In the genomic region with DNA sequence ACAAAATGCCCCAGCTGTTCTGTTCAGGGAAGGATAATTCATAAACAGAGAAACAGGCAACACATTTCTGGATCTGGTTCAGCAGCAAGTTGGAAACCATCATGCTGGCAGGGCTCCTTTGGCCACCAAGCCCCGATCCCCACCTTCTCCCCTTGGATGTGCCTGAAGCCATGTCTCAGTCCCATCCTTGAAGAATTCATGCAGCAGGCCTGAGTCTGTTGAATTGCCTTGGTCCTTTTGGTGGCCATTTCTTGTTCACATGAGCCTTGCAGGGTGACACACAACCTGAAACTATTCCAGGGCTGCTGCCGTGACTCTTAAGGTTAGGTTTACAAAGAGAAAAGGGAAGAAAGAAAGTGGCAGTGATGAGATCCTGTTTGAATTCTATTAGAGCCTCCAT, we compare ENCODE assay signal across 20 cellular contexts.
A peak's percentile ranks its signal among the peaks of the same experiment; 100 is the strongest.
DNase-seq lines count a peak whose midpoint lies in the region; ATAC-seq and TF ChIP-seq lines count a peak whose summit lies in the region.
"Had no signal": no experiment of that assay in that cellular context is flagged by ENCODE, and none has a peak within 500 bp of the region (broad histone marks: within the 10 kb centered on the region; RNA-seq: fewer than 3 reads in every experiment).

No MANE protein-coding gene starts in this region.

- H3K9me3 ChIP-seq in IMR-90 (ENCODE audit: control insufficient read depth, insufficient read depth, low read length) (no peaks in the 10 kb centered on the region), thoracic aorta (no peaks in the 10 kb centered on the region)

- peak overlapping the region; percentile 4; the same call in 1 of the 2 replicates for H2BK20ac ChIP-seq in IMR-90 (ENCODE audit: low read depth, low read length)

- no peaks in the 10 kb centered on the region for H4K20me1 ChIP-seq in IMR-90 (ENCODE audit: insufficient read depth, low read length)

- no peak for ATAC-seq in IMR-90 (ENCODE audit: low read depth)
- peak; percentile 54 for ATAC-seq in Right ventricle myocardium superior (ENCODE audit: poor library complexity)
- ATAC-seq in thoracic aorta (ENCODE audit: insufficient number of reproducible peaks, low FRiP score, low read depth) = no peak
- ATAC-seq in HG02678 (IDR thresholded peaks at IDR 0.05; ENCODE audit: unreplicated experiment) = no peak
- no peak for ATAC-seq in GM18868 (IDR thresholded peaks at IDR 0.05; ENCODE audit: unreplicated experiment)
- ATAC-seq: CD8-positive, alpha-beta T cell; GM23338; K562; stimulated activated effector memory CD8-positive, alpha-beta T cell treated with anti-CD3 and anti-CD28 coated beads, Interleukin-12 subunit alpha, Interleukin-12 subunit beta, amount 100 ng/mL, for 72 hours had no signal

- H3K9ac ChIP-seq in IMR-90 (ENCODE audit: low read depth, low read length) = no peak overlapping the region

- H3K27ac Mint-ChIP-seq in nephron = peak overlapping the region; percentile 57 to 64 (median 64)
- H3K27ac Mint-ChIP-seq: activated CD4-positive, alpha-beta T cell treated with anti-CD3 and anti-CD28 coated beads, Interleukin-2, amount 10 ng/mL, durations not matched to agents 7 days and 5 days; CD8-positive, alpha-beta T cell; GM23338; stimulated activated effector memory CD8-positive, alpha-beta T cell treated with anti-CD3 and anti-CD28 coated beads, Interleukin-12 subunit alpha, Interleukin-12 subunit beta, amount 100 ng/mL, for 72 hours had no signal

- in situ Hi-C loops in IMR-90 (cut with MboI; ENCODE audit: low sequenced_read_pairs) (no loop called here), GM13976 (cut with MboI; ENCODE audit: low sequenced_read_pairs, unreplicated experiment) (no loop called here)

- DNase-seq in IMR-90 (no peak), Right ventricle myocardium superior (no peak), thoracic aorta (ENCODE audit: low spot score) (no peak), DMS79 treated with DMSO at 0.1 percent for 48 hours (lab: John Stamatoyannopoulos, UW) (no peak), GM13976 (ENCODE audit: low spot score) (no peak)
- DNase-seq: activated CD4-positive, alpha-beta T cell treated with anti-CD3 and anti-CD28 coated beads, Interleukin-2, amount 10 ng/mL, durations not matched to agents 7 days and 5 days; amygdala; CD8-positive, alpha-beta T cell; foreskin melanocyte; MV-4-11; NCI-H1930; posterior cingulate gyrus; RPMI8226; stimulated activated CD4-positive, alpha-beta T cell treated with anti-CD3 and anti-CD28 coated beads, Interleukin-12 subunit alpha, Interleukin-12 subunit beta, amount 100 ng/mL, for 4 hours had no signal

- H3K4me2 ChIP-seq in IMR-90 (ENCODE audit: low read depth, low read length) = no peak overlapping the region
- H3K4me2 ChIP-seq: GM23338 had no signal

- peaks cover 52% of the 10 kb centered on the region for H3K4me1 Mint-ChIP-seq in nephron
- H3K4me1 Mint-ChIP-seq: activated CD4-positive, alpha-beta T cell treated with anti-CD3 and anti-CD28 coated beads, Interleukin-2, amount 10 ng/mL, durations not matched to agents 7 days and 5 days; GM23338; stimulated activated effector memory CD8-positive, alpha-beta T cell treated with anti-CD3 and anti-CD28 coated beads, Interleukin-12 subunit alpha, Interleukin-12 subunit beta, amount 100 ng/mL, for 72 hours had no signal

- peaks cover 8% of the 10 kb centered on the region; the same call in 1 of the 2 replicates for H3K9me1 ChIP-seq in IMR-90 (ENCODE audit: insufficient read depth, low read length)

- H3K14ac ChIP-seq in IMR-90 (replicated peaks; ENCODE audit: low read depth, low read length) = peak overlapping the region; percentile 24; the same call in 1 of the 2 replicates

- peaks cover 5% of the 10 kb centered on the region for H3K9me3 Mint-ChIP-seq in nephron
- H3K9me3 Mint-ChIP-seq: activated CD4-positive, alpha-beta T cell treated with anti-CD3 and anti-CD28 coated beads, Interleukin-2, amount 10 ng/mL, durations not matched to agents 7 days and 5 days; CD8-positive, alpha-beta T cell; GM23338; stimulated activated effector memory CD8-positive, alpha-beta T cell treated with anti-CD3 and anti-CD28 coated beads, Interleukin-12 subunit alpha, Interleukin-12 subunit beta, amount 100 ng/mL, for 72 hours had no signal

- peak overlapping the region; percentile 75; the same call in 1 of the 2 replicates for H4K91ac ChIP-seq in IMR-90 (ENCODE audit: insufficient read depth, low read depth, low read length)

- peak overlapping the region; percentile 10; the same call in 1 of the 3 replicates for H2BK15ac ChIP-seq in IMR-90 (ENCODE audit: low read depth, low read length)

- CTCF ChIA-PET in IMR-90 (lab: Yijun Ruan, JAX) = no interaction called here

- no peak overlapping the region for H2AK9ac ChIP-seq in IMR-90 (replicated peaks; ENCODE audit: low read depth, low read length, poor library complexity)

- no peak for TF ChIP-seq RAD21 in IMR-90 (IDR thresholded peaks at IDR 0.05; ENCODE audit: low read length)

- peaks cover 22% of the 10 kb centered on the region for H3K4me1 ChIP-seq in IMR-90 (ENCODE audit: control insufficient read depth, insufficient read depth, low read length)
- peaks cover 15 to 43% of the 10 kb centered on the region in 2 donors for H3K4me1 ChIP-seq in thoracic aorta (ENCODE audit: control insufficient read depth in 1 of 2, low read depth in 2 of 2)

- no peaks in the 10 kb centered on the region for H3K27me3 ChIP-seq in IMR-90 (ENCODE audit: control insufficient read depth, insufficient read depth, low read length)
- no peaks in the 10 kb centered on the region for H3K27me3 ChIP-seq in thoracic aorta (replicated peaks; ENCODE audit: insufficient read depth)

- H3K79me1 ChIP-seq in IMR-90 (ENCODE audit: low read depth in 1 of 2, low read length in 2 of 2) = no peaks in the 10 kb centered on the region

- H3K36me3 ChIP-seq in IMR-90 (ENCODE audit: control insufficient read depth, insufficient read depth, low read length) = no peaks in the 10 kb centered on the region
- no peaks in the 10 kb centered on the region for H3K36me3 ChIP-seq in thoracic aorta

- H3K18ac ChIP-seq in IMR-90 (ENCODE audit: low read depth, low read length) = peak overlapping the region; percentile 91

- no peak for TF ChIP-seq CTCF in IMR-90 (conservative IDR thresholded peaks at IDR 0.05; ENCODE audit: low read depth, low read length)
- no peak for TF ChIP-seq CTCF in nephron (IDR thresholded peaks at IDR 0.05; ENCODE audit: unreplicated experiment in 3 of 3)
- no peak for TF ChIP-seq CTCF in thoracic aorta (IDR thresholded peaks at IDR 0.05)
- TF ChIP-seq CTCF in GM13976 (IDR thresholded peaks at IDR 0.05; ENCODE audit: borderline replicate concordance, control extremely low read depth, extremely low read depth, insufficient read depth, missing control alignments) = no peak

- no peak overlapping the region for H3K4me3 Mint-ChIP-seq in nephron
- H3K4me3 Mint-ChIP-seq: activated CD4-positive, alpha-beta T cell treated with anti-CD3 and anti-CD28 coated beads, Interleukin-2, amount 10 ng/mL, durations not matched to agents 7 days and 5 days; CD8-positive, alpha-beta T cell; GM23338; stimulated activated effector memory CD8-positive, alpha-beta T cell treated with anti-CD3 and anti-CD28 coated beads, Interleukin-12 subunit alpha, Interleukin-12 subunit beta, amount 100 ng/mL, for 72 hours had no signal

- 40% methylated on average over 1 of the region's 2 CpGs; no CpG with 5 or more reads in 1 of the 2 experiments for WGBS in IMR-90 (ENCODE audit: extremely low coverage in 2 of 2, insufficient read length in 1 of 2), 2 experiments

- H3K23ac ChIP-seq in IMR-90 (ENCODE audit: low read depth, low read length) = peak overlapping the region; percentile 7; the same call in 1 of the 2 replicates

- H4K5ac ChIP-seq in IMR-90 (ENCODE audit: low read depth, low read length) = peak overlapping the region; percentile 65; the same call in 1 of the 2 replicates

- peak overlapping the region; percentile 35 to 65; a peak in 2 of 4 replicates for H4K8ac ChIP-seq in IMR-90 (ENCODE audit: low read depth in 2 of 2, low read length in 2 of 2)

- H3K27ac ChIP-seq in IMR-90 (ENCODE audit: insufficient read depth, low read length) = peak overlapping the region; percentile 65; the same call in 1 of the 2 replicates
- peak overlapping the region; percentile 72 to 76 for H3K27ac ChIP-seq in thoracic aorta

- intact Hi-C loops in IMR-90 (cut with micrococcal nuclease) (no loop called here), Right ventricle myocardium superior (cut with DNase I) (no loop called here)

- H2AFZ ChIP-seq in IMR-90 (replicated peaks; ENCODE audit: low read length, poor library complexity) = peak overlapping the region; percentile 59
- H2AFZ ChIP-seq: GM23338 had no signal

- no peak for TF ChIP-seq POLR2A in IMR-90 (IDR thresholded peaks at IDR 0.05; ENCODE audit: low read depth, low read length)

- H3K36me3 Mint-ChIP-seq in nephron (ENCODE audit: low read depth) = no peaks in the 10 kb centered on the region
- H3K36me3 Mint-ChIP-seq: CD8-positive, alpha-beta T cell; stimulated activated effector memory CD8-positive, alpha-beta T cell treated with anti-CD3 and anti-CD28 coated beads, Interleukin-12 subunit alpha, Interleukin-12 subunit beta, amount 100 ng/mL, for 72 hours had no signal

- H2BK120ac ChIP-seq in IMR-90 (ENCODE audit: low read depth, low read length) = peak overlapping the region; percentile 69

- peak overlapping the region; percentile 48; the same call in 1 of the 2 replicates for H2AK5ac ChIP-seq in IMR-90 (ENCODE audit: low read depth, low read length)

- peaks cover under 1% of the 10 kb centered on the region for H3K27me3 Mint-ChIP-seq in nephron (ENCODE audit: low read depth)
- H3K27me3 Mint-ChIP-seq: activated CD4-positive, alpha-beta T cell treated with anti-CD3 and anti-CD28 coated beads, Interleukin-2, amount 10 ng/mL, durations not matched to agents 7 days and 5 days had no signal

- POLR2A ChIA-PET in IMR-90 (lab: Charles Lee; ENCODE audit: unreplicated experiment) = no interaction called here

- H2BK5ac ChIP-seq in IMR-90 (ENCODE audit: low read depth, low read length, poor library complexity, severe bottlenecking) = peak overlapping the region; percentile 15

- dilution Hi-C loops in IMR-90 (cut with HindIII; ENCODE audit: low sequenced_read_pairs, unreplicated experiment) = no loop called here

- H3K4ac ChIP-seq in IMR-90 (ENCODE audit: low read depth, low read length) = peak overlapping the region; percentile 80

- no TSS peak for BruUV-seq in IMR-90 (replicated peaks; lab: Mats Ljungman, UMichigan)

- H3K4me3 ChIP-seq in IMR-90 (ENCODE audit: insufficient read depth, low read depth, low read length) (no peak overlapping the region), thoracic aorta (no peak overlapping the region)
- H3K4me3 ChIP-seq: GM23338, K562 had no signal

- no peak overlapping the region; the same call in 1 of the 2 replicates for H3K56ac ChIP-seq in IMR-90 (ENCODE audit: extremely low read depth, insufficient read depth, low read length)

TF ChIP-seq in IMR-90, 13 proteins besides CTCF, POLR2A, EP300 and RAD21 (continues in another document):
- TF ChIP-seq SMC3 (IDR thresholded peaks at IDR 0.05; ENCODE audit: low read depth, low read length) (no peak), NFE2L2 (IDR thresholded peaks at IDR 0.05; ENCODE audit: low read depth, low read length) (no peak), MXI1 (IDR thresholded peaks at IDR 0.05; ENCODE audit: borderline replicate concordance, low read depth, low read length) (no peak), CHD1 (IDR thresholded peaks at IDR 0.05; ENCODE audit: low read depth, low read length) (no peak)
